In the genomic region with DNA sequence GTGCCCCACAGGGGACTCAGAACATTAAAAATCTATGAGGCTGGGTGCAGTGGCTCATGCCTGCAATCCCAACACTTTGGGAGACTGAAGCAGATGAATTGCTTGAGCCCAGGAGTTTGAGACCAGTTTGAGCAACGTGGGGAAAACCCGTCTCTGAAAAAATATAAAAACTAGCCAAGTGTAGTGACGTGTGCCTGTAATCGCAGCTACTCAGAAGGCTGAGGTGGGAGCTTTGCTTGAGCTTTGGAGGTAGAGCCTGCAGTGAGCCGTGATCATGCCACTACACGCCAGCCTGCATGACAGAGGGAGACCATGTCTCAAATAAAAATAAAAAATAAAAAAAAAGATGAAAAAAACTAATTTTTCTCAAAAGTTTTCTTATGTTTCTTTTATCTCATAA, we compare ENCODE assay signal across 19 cellular contexts.
DNase-seq lines count a peak whose midpoint lies in the region; ATAC-seq, FAIRE-seq and TF ChIP-seq lines count a peak whose summit lies in the region.
"Had no signal": no experiment of that assay in that cellular context is flagged by ENCODE, and none has a peak within 500 bp of the region (broad histone marks: within the 10 kb centered on the region; RNA-seq: fewer than 3 reads in every experiment).

No MANE protein-coding gene starts in this region.

- H3K4me1 ChIP-seq in ascending aorta: peaks cover 0 to 7% of the 10 kb centered on the region in 2 donors
- H3K4me1 ChIP-seq: parathyroid adenoma, thyroid gland had no signal

- H3K27me3 ChIP-seq in ascending aorta: no peaks in the 10 kb centered on the region
- H3K27me3 ChIP-seq: thyroid gland had no signal

- no peak overlapping the region for H3K4me3 ChIP-seq in epithelial cell of proximal tubule (ENCODE audit: low read depth, low read length)
- no peak overlapping the region for H3K4me3 ChIP-seq in ascending aorta
- H3K4me3 ChIP-seq: thyroid gland had no signal

- ATAC-seq in GM18502 (IDR thresholded peaks at IDR 0.05; ENCODE audit: poor library complexity, unreplicated experiment) (peak; percentile 65), GM21423 (IDR thresholded peaks at IDR 0.05; ENCODE audit: unreplicated experiment) (peak; percentile 63), HG03159 (IDR thresholded peaks at IDR 0.05; ENCODE audit: unreplicated experiment) (peak; percentile 66)
- ATAC-seq: CD8-positive, alpha-beta T cell had no signal

- H3K36me3 ChIP-seq in ascending aorta: no peaks in the 10 kb centered on the region
- H3K36me3 ChIP-seq: thyroid gland had no signal

- FAIRE-seq in D721Med (lab: Jason Lieb, UNC): no peak
- FAIRE-seq: astrocyte, H54 had no signal

- H3K9me3 ChIP-seq in ascending aorta: no peaks in the 10 kb centered on the region
- H3K9me3 ChIP-seq: thyroid gland had no signal

- no peak overlapping the region for H3K27ac ChIP-seq in ascending aorta
- H3K27ac ChIP-seq: KMS-11, parathyroid adenoma, thyroid gland had no signal

- intact Hi-C loops in ascending aorta (cut with DNase I): no loop called here

- DNase-seq in epithelial cell of proximal tubule (ENCODE audit: low read depth): peak; percentile 19
- DNase-seq in Kasumi-1 (lab: John Stamatoyannopoulos, UW): no peak
- no peak for DNase-seq in ascending aorta (ENCODE audit: low spot score in 2 of 2)
- no peak for DNase-seq in mesenteric fat pad (ENCODE audit: low spot score)
- DNase-seq in D721Med (ENCODE audit: insufficient read length, low spot score): no peak
- DNase-seq: activated CD4-positive, alpha-beta T cell treated with anti-CD3 and anti-CD28 coated beads, Interleukin-2, amount 50 U/mL, for 1 hour; CD8-positive, alpha-beta T cell; GDM1; NCI-H146; NCI-H524; RPMI8226; thyroid gland had no signal

- TF ChIP-seq CTCF in epithelial cell of proximal tubule (conservative IDR thresholded peaks at IDR 0.05; ENCODE audit: low read depth, low read length) (no peak), ascending aorta (IDR thresholded peaks at IDR 0.05) (no peak), D721Med (IDR thresholded peaks at IDR 0.05; ENCODE audit: insufficient read depth, missing control alignments) (no peak)
